8 cellular contexts compared by ENCODE assay signal in the genomic region with DNA sequence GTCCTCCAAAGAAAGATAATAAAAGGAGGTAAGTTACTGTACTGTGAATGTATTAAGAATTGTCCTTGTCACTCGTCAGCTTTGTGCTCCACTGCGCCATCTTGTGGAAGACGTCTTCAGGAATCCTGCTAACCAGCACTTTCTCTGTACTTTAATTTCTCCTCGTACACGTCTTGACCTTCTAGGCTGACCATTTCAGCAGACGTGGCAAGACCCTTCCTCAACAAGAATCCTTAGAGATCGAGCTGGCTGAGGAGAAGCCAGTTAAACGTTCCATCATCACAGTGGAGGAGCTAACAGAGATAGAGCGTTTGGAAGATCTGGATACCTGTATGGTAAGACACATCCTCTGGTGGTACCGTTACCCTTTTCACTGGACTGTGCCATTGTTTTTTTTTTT.
DNase-seq lines count a peak whose midpoint lies in the region; ATAC-seq and TF ChIP-seq lines count a peak whose summit lies in the region.

No MANE protein-coding gene starts in this region.

- no peaks in the 10 kb centered on the region for H4K20me1 ChIP-seq in Karpas-422 (ENCODE audit: insufficient read depth, low read depth, low read length)

- H3K4me1 ChIP-seq in Karpas-422 (ENCODE audit: low read length) = no peaks in the 10 kb centered on the region

- no peak overlapping the region for H3K9ac ChIP-seq in Karpas-422 (ENCODE audit: low read length)

- no peak overlapping the region for H3K27ac ChIP-seq in Karpas-422 (ENCODE audit: low read length)

- H3K9me2 ChIP-seq in Karpas-422 (replicated peaks; ENCODE audit: insufficient read depth, low read length) = no peaks in the 10 kb centered on the region

- DNase-seq in Daoy (ENCODE audit: low read depth) (peak; percentile 79), Karpas-422 (peak; percentile 86), RPMI7951 (ENCODE audit: low read depth) (peak; percentile 69), fibroblast of the aortic adventitia (ENCODE audit: low read depth) (peak; percentile 85), non-pigmented ciliary epithelial cell (ENCODE audit: low read depth) (peak; percentile 41), superior temporal gyrus (ENCODE audit: extremely low spot score) (peak; percentile 91)
- DNase-seq in activated T-helper 1 cell treated with anti-CD3 and anti-CD28 coated beads, Interleukin-2, amount 50 U/mL, for 16 hours (ENCODE audit: low read depth in 1 of 2, low spot score in 1 of 2) = peak; percentile 50 to 62

- H3K4me3 ChIP-seq in Karpas-422 (ENCODE audit: low read length) (no peak overlapping the region), fibroblast of the aortic adventitia (ENCODE audit: low read depth, low read length) (no peak overlapping the region)

- H3K9me3 ChIP-seq in Karpas-422 (ENCODE audit: low read length) = no peaks in the 10 kb centered on the region

- H3K36me3 ChIP-seq in Karpas-422 (ENCODE audit: insufficient read depth, low read length) = no peaks in the 10 kb centered on the region

- H3K4me2 ChIP-seq in Karpas-422 (ENCODE audit: low read depth, low read length, poor library complexity, severe bottlenecking) = no peak overlapping the region

- ATAC-seq in GM18517 (IDR thresholded peaks at IDR 0.05; ENCODE audit: unreplicated experiment) = no peak

- H3K27me3 ChIP-seq in Karpas-422 (ENCODE audit: low read length) = no peaks in the 10 kb centered on the region

- no peaks in the 10 kb centered on the region for H3K79me2 ChIP-seq in Karpas-422 (ENCODE audit: low read length)

- H2AFZ ChIP-seq in Karpas-422 (ENCODE audit: low read length) = 0 out of 2 replicates have a peak overlapping the region, but pooled peaks have one; percentile 14

- peak; percentile 90 for TF ChIP-seq CTCF in fibroblast of the aortic adventitia (IDR thresholded peaks at IDR 0.05; ENCODE audit: insufficient read depth, low read length)

Comparison
In these comparisons a context has a peak if more than half of its experiments do, and no peak if none do; other contexts are left out.
1. DNase-seq: peak in every context shown above with its lines; median percentile 91 in superior temporal gyrus; 86 in Karpas-422; 85 in fibroblast of the aortic adventitia; 79 in Daoy; 69 in RPMI7951; 56 in activated T-helper 1 cell treated with anti-CD3 and anti-CD28 coated beads, Interleukin-2, amount 50 U/mL, for 16 hours; 41 in non-pigmented ciliary epithelial cell.